In genomic region chr17:19720631-19721426, GRCh38 we compare ENCODE assay signal across 1 cellular context.
TF ChIP-seq lines count a peak whose summit lies in the region.

No MANE protein-coding gene starts in this region.

TF ChIP-seq in HepG2, 621 proteins besides CTCF, POLR2A, EP300 and RAD21 (continued from another document and continues in another):
- peak; percentile 51; the same call in 1 of the 2 replicates for TF ChIP-seq ZNF770 (CRISPR knock-in tag; IDR thresholded peaks at IDR 0.05)
- TF ChIP-seq ZNF589 (CRISPR knock-in tag; conservative IDR thresholded peaks at IDR 0.05) = no peak; the same call in 1 of the 2 replicates
- no peak for TF ChIP-seq NFKB2 (CRISPR knock-in tag; IDR thresholded peaks at IDR 0.05; ENCODE audit: borderline replicate concordance)
- TF ChIP-seq, protein P1, sequence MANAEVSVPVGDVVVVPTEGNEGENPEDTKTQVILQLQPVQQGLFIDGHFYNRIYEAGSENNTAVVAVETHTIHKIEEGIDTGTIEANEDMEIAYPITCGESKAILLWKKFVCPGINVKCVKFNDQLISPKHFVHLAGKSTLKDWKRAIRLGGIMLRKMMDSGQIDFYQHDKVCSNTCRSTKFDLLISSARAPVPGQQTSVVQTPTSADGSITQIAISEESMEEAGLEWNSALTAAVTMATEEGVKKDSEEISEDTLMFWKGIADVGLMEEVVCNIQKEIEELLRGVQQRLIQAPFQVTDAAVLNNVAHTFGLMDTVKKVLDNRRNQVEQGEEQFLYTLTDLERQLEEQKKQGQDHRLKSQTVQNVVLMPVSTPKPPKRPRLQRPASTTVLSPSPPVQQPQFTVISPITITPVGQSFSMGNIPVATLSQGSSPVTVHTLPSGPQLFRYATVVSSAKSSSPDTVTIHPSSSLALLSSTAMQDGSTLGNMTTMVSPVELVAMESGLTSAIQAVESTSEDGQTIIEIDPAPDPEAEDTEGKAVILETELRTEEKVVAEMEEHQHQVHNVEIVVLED (CRISPR knock-in tag; IDR thresholded peaks at IDR 0.05; ENCODE audit: borderline replicate concordance) = peak; percentile 26; the same call in 1 of the 2 replicates
- TF ChIP-seq REXO4 (CRISPR knock-in tag; IDR thresholded peaks at IDR 0.05; ENCODE audit: borderline replicate concordance) = no peak
- no peak for TF ChIP-seq SNAI1 (CRISPR knock-in tag; IDR thresholded peaks at IDR 0.05; ENCODE audit: borderline replicate concordance)
- no peak for TF ChIP-seq XBP1 (CRISPR knock-in tag; IDR thresholded peaks at IDR 0.05)
- TF ChIP-seq REL (CRISPR knock-in tag; conservative IDR thresholded peaks at IDR 0.05) = no peak
- no peak for TF ChIP-seq RELA (CRISPR knock-in tag; IDR thresholded peaks at IDR 0.05)
- TF ChIP-seq RORA (CRISPR knock-in tag; IDR thresholded peaks at IDR 0.05) = no peak
- TF ChIP-seq THYN1 (CRISPR knock-in tag; IDR thresholded peaks at IDR 0.05; ENCODE audit: borderline replicate concordance, low read depth) = no peak
- TF ChIP-seq HNRNPUL1 (IDR thresholded peaks at IDR 0.05; ENCODE audit: low read depth, low read length) = no peak
- TF ChIP-seq MLLT10 (CRISPR knock-in tag; IDR thresholded peaks at IDR 0.05) = no peak
- TF ChIP-seq HES4 (CRISPR knock-in tag; IDR thresholded peaks at IDR 0.05; ENCODE audit: borderline replicate concordance) = no peak
- no peak for TF ChIP-seq GTF2F1 (IDR thresholded peaks at IDR 0.05; ENCODE audit: low read length)
- TF ChIP-seq ZBTB2 (CRISPR knock-in tag; IDR thresholded peaks at IDR 0.05; ENCODE audit: low read depth) = no peak
- TF ChIP-seq ZNF142 (CRISPR knock-in tag; IDR thresholded peaks at IDR 0.05) = no peak
- 0 out of 2 replicates have a peak, but pooled peaks have one; percentile 49 for TF ChIP-seq IRX3 (CRISPR knock-in tag; IDR thresholded peaks at IDR 0.05; ENCODE audit: borderline replicate concordance, low read depth)
- TF ChIP-seq SKIL (CRISPR knock-in tag; IDR thresholded peaks at IDR 0.05; ENCODE audit: borderline replicate concordance) = peak; percentile 72; the same call in 1 of the 2 replicates
- no peak for TF ChIP-seq ZNF556 (CRISPR knock-in tag; IDR thresholded peaks at IDR 0.05; ENCODE audit: borderline replicate concordance)
- TF ChIP-seq ZNF550 (CRISPR knock-in tag; IDR thresholded peaks at IDR 0.05; ENCODE audit: borderline replicate concordance) = no peak
- no peak for TF ChIP-seq ZNF616 (CRISPR knock-in tag; IDR thresholded peaks at IDR 0.05; ENCODE audit: low read depth)
- TF ChIP-seq PTBP1 (IDR thresholded peaks at IDR 0.05; ENCODE audit: low read depth, low read length, poor library complexity, severe bottlenecking) = no peak
- peak; percentile 76; the same call in 1 of the 2 replicates for TF ChIP-seq MEIS2 (CRISPR knock-in tag; IDR thresholded peaks at IDR 0.05)
- peak; percentile 81 for TF ChIP-seq BCL6 (CRISPR knock-in tag; IDR thresholded peaks at IDR 0.05)
- TF ChIP-seq, protein P2, sequence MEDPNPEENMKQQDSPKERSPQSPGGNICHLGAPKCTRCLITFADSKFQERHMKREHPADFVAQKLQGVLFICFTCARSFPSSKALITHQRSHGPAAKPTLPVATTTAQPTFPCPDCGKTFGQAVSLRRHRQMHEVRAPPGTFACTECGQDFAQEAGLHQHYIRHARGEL (CRISPR knock-in tag; IDR thresholded peaks at IDR 0.05) = no peak
- TF ChIP-seq SMAD3 (CRISPR knock-in tag; IDR thresholded peaks at IDR 0.05) = 0 out of 2 replicates have a peak, but pooled peaks have one; percentile 32
- TF ChIP-seq ZBTB4 (CRISPR knock-in tag; IDR thresholded peaks at IDR 0.05; ENCODE audit: borderline replicate concordance) = no peak
- TF ChIP-seq, protein P3, sequence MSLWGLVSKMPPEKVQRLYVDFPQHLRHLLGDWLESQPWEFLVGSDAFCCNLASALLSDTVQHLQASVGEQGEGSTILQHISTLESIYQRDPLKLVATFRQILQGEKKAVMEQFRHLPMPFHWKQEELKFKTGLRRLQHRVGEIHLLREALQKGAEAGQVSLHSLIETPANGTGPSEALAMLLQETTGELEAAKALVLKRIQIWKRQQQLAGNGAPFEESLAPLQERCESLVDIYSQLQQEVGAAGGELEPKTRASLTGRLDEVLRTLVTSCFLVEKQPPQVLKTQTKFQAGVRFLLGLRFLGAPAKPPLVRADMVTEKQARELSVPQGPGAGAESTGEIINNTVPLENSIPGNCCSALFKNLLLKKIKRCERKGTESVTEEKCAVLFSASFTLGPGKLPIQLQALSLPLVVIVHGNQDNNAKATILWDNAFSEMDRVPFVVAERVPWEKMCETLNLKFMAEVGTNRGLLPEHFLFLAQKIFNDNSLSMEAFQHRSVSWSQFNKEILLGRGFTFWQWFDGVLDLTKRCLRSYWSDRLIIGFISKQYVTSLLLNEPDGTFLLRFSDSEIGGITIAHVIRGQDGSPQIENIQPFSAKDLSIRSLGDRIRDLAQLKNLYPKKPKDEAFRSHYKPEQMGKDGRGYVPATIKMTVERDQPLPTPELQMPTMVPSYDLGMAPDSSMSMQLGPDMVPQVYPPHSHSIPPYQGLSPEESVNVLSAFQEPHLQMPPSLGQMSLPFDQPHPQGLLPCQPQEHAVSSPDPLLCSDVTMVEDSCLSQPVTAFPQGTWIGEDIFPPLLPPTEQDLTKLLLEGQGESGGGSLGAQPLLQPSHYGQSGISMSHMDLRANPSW (CRISPR knock-in tag; IDR thresholded peaks at IDR 0.05; ENCODE audit: borderline replicate concordance) = peak; percentile 60; the same call in 1 of the 2 replicates
- no peak for TF ChIP-seq PLRG1 (conservative IDR thresholded peaks at IDR 0.05)
- TF ChIP-seq CAMTA2 (CRISPR knock-in tag; IDR thresholded peaks at IDR 0.05; ENCODE audit: borderline replicate concordance) = no peak
- TF ChIP-seq ZNF562 (CRISPR knock-in tag; IDR thresholded peaks at IDR 0.05; ENCODE audit: borderline replicate concordance) = no peak
- TF ChIP-seq GATAD2A (CRISPR knock-in tag; IDR thresholded peaks at IDR 0.05) = peak; percentile 64; the same call in 1 of the 2 replicates
- TF ChIP-seq ZNF839 (CRISPR knock-in tag; IDR thresholded peaks at IDR 0.05; ENCODE audit: borderline replicate concordance) = no peak
- TF ChIP-seq BRCA1 (CRISPR knock-in tag; IDR thresholded peaks at IDR 0.05) = no peak
- TF ChIP-seq IKZF1 (IDR thresholded peaks at IDR 0.05) = no peak
- TF ChIP-seq ZSCAN20 (CRISPR knock-in tag; IDR thresholded peaks at IDR 0.05; ENCODE audit: borderline replicate concordance) = no peak
- TF ChIP-seq MAF1 (CRISPR knock-in tag; IDR thresholded peaks at IDR 0.05; ENCODE audit: borderline replicate concordance) = no peak
- peak; percentile 92 for TF ChIP-seq HNF4G (IDR thresholded peaks at IDR 0.05; ENCODE audit: borderline replicate concordance, low read depth, low read length)
- TF ChIP-seq HNF4G (CRISPR knock-in tag; IDR thresholded peaks at IDR 0.05; ENCODE audit: borderline replicate concordance, low read depth) = peak; percentile 90; the same call in 1 of the 2 replicates
- no peak for TF ChIP-seq SMARCE1 (IDR thresholded peaks at IDR 0.05; ENCODE audit: borderline replicate concordance)
- no peak for TF ChIP-seq MAFF (IDR thresholded peaks at IDR 0.05; ENCODE audit: low read depth, low read length)
- no peak for TF ChIP-seq ZNF747 (CRISPR knock-in tag; IDR thresholded peaks at IDR 0.05; ENCODE audit: borderline replicate concordance)
- TF ChIP-seq TGIF2 (CRISPR knock-in tag; IDR thresholded peaks at IDR 0.05) = no peak
- no peak for TF ChIP-seq KDM4B (CRISPR knock-in tag; IDR thresholded peaks at IDR 0.05)
- no peak for TF ChIP-seq ZFYVE20 (CRISPR knock-in tag; IDR thresholded peaks at IDR 0.05; ENCODE audit: borderline replicate concordance, low read depth)
- no peak for TF ChIP-seq NFE2L2 (IDR thresholded peaks at IDR 0.05; ENCODE audit: low read length)
